In the genomic region with DNA sequence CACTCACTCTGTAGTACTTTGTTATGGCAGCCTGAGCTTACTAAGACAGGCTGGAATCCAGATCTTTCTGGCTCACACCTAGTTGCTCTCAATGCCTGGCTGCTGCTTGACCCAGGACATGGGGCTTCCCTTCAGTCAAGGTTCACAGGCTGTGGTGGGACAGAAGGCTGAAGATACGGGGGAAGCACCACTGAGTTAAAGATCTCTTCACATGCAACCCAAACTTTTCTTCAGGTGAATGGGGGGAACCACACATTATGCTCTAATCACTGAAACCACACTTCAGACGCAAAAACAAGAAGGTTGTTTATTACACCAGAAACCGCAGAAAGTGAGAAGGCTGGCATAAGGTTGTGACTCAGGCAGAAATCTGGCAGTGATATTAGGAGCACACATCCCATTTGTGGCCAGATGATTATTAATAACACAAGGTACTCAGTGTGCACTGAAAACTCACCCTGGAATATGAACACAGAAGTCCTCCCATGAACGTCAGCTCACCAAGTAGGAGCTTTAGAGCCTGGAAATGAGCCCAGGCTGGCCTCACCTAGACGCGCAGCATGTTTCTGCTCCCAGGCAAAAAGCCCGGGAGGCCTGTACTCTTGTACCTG, we compare ENCODE assay signal across 10 cellular contexts.
DNase-seq lines count a peak whose midpoint lies in the region; ATAC-seq and TF ChIP-seq lines count a peak whose summit lies in the region.
"Had no signal": no experiment of that assay in that cellular context is flagged by ENCODE, and none has a peak within 500 bp of the region (broad histone marks: within the 10 kb centered on the region; RNA-seq: fewer than 3 reads in every experiment).

No MANE protein-coding gene starts in this region.

- H3K27me3 ChIP-seq in heart right ventricle, result no peaks in the 10 kb centered on the region

- no peak overlapping the region for H3K4me3 Mint-ChIP-seq in activated CD8-positive, alpha-beta T cell treated with anti-CD3 and anti-CD28 coated beads for 36 hours
- no peak overlapping the region for H3K4me3 Mint-ChIP-seq in activated CD4-positive, alpha-beta memory T cell treated with anti-CD3 and anti-CD28 coated beads for 36 hours
- H3K4me3 Mint-ChIP-seq: T-helper 1 cell treated with Interleukin-12 subunit alpha and Interleukin-12 subunit beta and Interleukin-4 antibody, amounts not matched to agents 30 μg/mL and 1 μg/mL, for 36 hours had no signal

- intact Hi-C loops in heart right ventricle (cut with DNase I) (loop anchor here in 1 of 10 donors (10.0 kb wide), 1 partner anchor 55 kb away; no protein-coding TSS in a partner anchor), posterior cingulate gyrus (cut with DNase I) (no loop called here)
- intact Hi-C loops in activated CD8-positive, alpha-beta T cell treated with anti-CD3 and anti-CD28 coated beads for 36 hours (cut with micrococcal nuclease), result loop anchor here (10.0 kb wide), 1 partner anchor 55 kb away; no protein-coding TSS in a partner anchor
- intact Hi-C loops in activated CD4-positive, alpha-beta memory T cell treated with anti-CD3 and anti-CD28 coated beads for 36 hours (cut with micrococcal nuclease), result no loop called here

- H3K9me3 ChIP-seq in heart right ventricle, result no peaks in the 10 kb centered on the region

- 77 to 90% methylated on average over 7 of the region's 7 CpGs for WGBS in heart right ventricle, 2 donors

- H3K36me3 Mint-ChIP-seq in activated CD8-positive, alpha-beta T cell treated with anti-CD3 and anti-CD28 coated beads for 36 hours (ENCODE audit: low read depth), result no peaks in the 10 kb centered on the region
- H3K36me3 Mint-ChIP-seq in activated CD4-positive, alpha-beta memory T cell treated with anti-CD3 and anti-CD28 coated beads for 36 hours, result no peaks in the 10 kb centered on the region

- no peak overlapping the region for H3K27ac Mint-ChIP-seq in activated CD8-positive, alpha-beta T cell treated with anti-CD3 and anti-CD28 coated beads for 36 hours
- H3K27ac Mint-ChIP-seq in activated CD4-positive, alpha-beta memory T cell treated with anti-CD3 and anti-CD28 coated beads for 36 hours, result no peak overlapping the region
- H3K27ac Mint-ChIP-seq: T-helper 1 cell treated with Interleukin-12 subunit alpha and Interleukin-12 subunit beta and Interleukin-4 antibody, amounts not matched to agents 30 μg/mL and 1 μg/mL, for 36 hours had no signal

- H3K4me1 Mint-ChIP-seq in activated CD8-positive, alpha-beta T cell treated with anti-CD3 and anti-CD28 coated beads for 36 hours (ENCODE audit: low read depth), result no peaks in the 10 kb centered on the region
- H3K4me1 Mint-ChIP-seq in activated CD4-positive, alpha-beta memory T cell treated with anti-CD3 and anti-CD28 coated beads for 36 hours (ENCODE audit: low read depth), result no peaks in the 10 kb centered on the region

- ATAC-seq in GM18511 (IDR thresholded peaks at IDR 0.05; ENCODE audit: unreplicated experiment), result peak; percentile 91
- ATAC-seq in GM21529 (IDR thresholded peaks at IDR 0.05; ENCODE audit: unreplicated experiment), result peak; percentile 85
- ATAC-seq in HG03159 (IDR thresholded peaks at IDR 0.05; ENCODE audit: unreplicated experiment), result peak; percentile 83
- peak in 6 of 8 donors; percentile 43 to 90 (median 78) for ATAC-seq in heart right ventricle
- no peak for ATAC-seq in activated CD8-positive, alpha-beta T cell treated with anti-CD3 and anti-CD28 coated beads for 36 hours

- no peak overlapping the region for H3K4me3 ChIP-seq in heart right ventricle

- no peak for TF ChIP-seq CTCF in heart right ventricle (IDR thresholded peaks at IDR 0.05)
- no peak for TF ChIP-seq CTCF in activated CD8-positive, alpha-beta T cell treated with anti-CD3 and anti-CD28 coated beads for 36 hours (IDR thresholded peaks at IDR 0.05)

- H3K27ac ChIP-seq in heart right ventricle, result peak overlapping the region in 3 of 10 donors; percentile 31 to 61 (median 32)

- H3K4me1 ChIP-seq in heart right ventricle, result peaks cover 0 to 19% (median 4%) of the 10 kb centered on the region in 9 donors

- H3K9me3 Mint-ChIP-seq in activated CD8-positive, alpha-beta T cell treated with anti-CD3 and anti-CD28 coated beads for 36 hours, result no peaks in the 10 kb centered on the region
- no peaks in the 10 kb centered on the region for H3K9me3 Mint-ChIP-seq in activated CD4-positive, alpha-beta memory T cell treated with anti-CD3 and anti-CD28 coated beads for 36 hours
- H3K9me3 Mint-ChIP-seq: T-helper 1 cell treated with Interleukin-12 subunit alpha and Interleukin-12 subunit beta and Interleukin-4 antibody, amounts not matched to agents 30 μg/mL and 1 μg/mL, for 36 hours had no signal

- CTCF ChIA-PET in activated CD8-positive, alpha-beta T cell treated with anti-CD3 and anti-CD28 coated beads for 36 hours (lab: Charles Lee), result no interaction called here
- CTCF ChIA-PET in activated CD4-positive, alpha-beta memory T cell treated with anti-CD3 and anti-CD28 coated beads for 36 hours (lab: Charles Lee), result no interaction called here

- peaks cover 2% of the 10 kb centered on the region for H3K27me3 Mint-ChIP-seq in activated CD8-positive, alpha-beta T cell treated with anti-CD3 and anti-CD28 coated beads for 36 hours
- H3K27me3 Mint-ChIP-seq in activated CD4-positive, alpha-beta memory T cell treated with anti-CD3 and anti-CD28 coated beads for 36 hours, result peaks cover 5% of the 10 kb centered on the region

- POLR2A ChIA-PET in activated CD8-positive, alpha-beta T cell treated with anti-CD3 and anti-CD28 coated beads for 36 hours (lab: Charles Lee), result no interaction called here
- POLR2A ChIA-PET in activated CD4-positive, alpha-beta memory T cell treated with anti-CD3 and anti-CD28 coated beads for 36 hours (lab: Charles Lee), result no interaction called here

- no peaks in the 10 kb centered on the region for H3K36me3 ChIP-seq in heart right ventricle

- DNase-seq in heart right ventricle (peak in 1 of 2 donors; percentile 28), MV-4-11 (lab: John Stamatoyannopoulos, UW) (no peak), posterior cingulate gyrus (no peak)
- DNase-seq in activated CD8-positive, alpha-beta T cell treated with anti-CD3 and anti-CD28 coated beads for 36 hours, result no peak
- no peak for DNase-seq in activated CD4-positive, alpha-beta memory T cell treated with anti-CD3 and anti-CD28 coated beads for 36 hours
- DNase-seq: kidney had no signal
